ENCODE assay signal across 21 cellular contexts in the genomic region with DNA sequence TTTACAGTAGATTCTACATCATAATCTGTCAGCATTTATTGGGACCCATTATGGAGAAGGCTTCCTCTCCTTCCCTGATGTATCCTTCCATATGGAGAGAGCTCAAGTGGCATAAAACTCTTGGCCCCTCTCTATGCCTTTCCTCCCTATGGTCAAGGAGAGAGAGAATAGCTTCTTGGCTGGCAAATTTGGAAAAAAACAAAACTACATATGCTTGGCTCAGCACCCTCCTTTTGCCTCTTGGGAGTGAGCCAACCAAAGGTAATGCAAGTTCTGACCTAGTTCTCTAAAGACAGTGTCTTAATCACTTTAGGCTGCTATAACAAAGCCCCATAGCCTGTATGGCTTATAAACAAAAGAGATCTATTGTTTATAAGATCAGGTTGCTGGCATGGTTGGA. TPM values are rescaled to one million over a fixed set of nuclear protein-coding genes. Genes with fewer than 3 reads are reported as not detected.
"Had no signal": no experiment of that assay in that cellular context is flagged by ENCODE, and none has a peak within 500 bp of the region (broad histone marks: within the 10 kb centered on the region; RNA-seq: fewer than 3 reads in every experiment).

No MANE protein-coding gene starts in this region.

- DNase-seq: KBM-7, MV-4-11, NCI-H1048, NCI-H1105, NCI-H1417, NCI-H146, NCI-H1694 treated with DMSO at 0.1 percent for 48 hours, NCI-H1930, NCI-H2081, NCI-H2107, NCI-H2171 treated with DMSO at 0.1 percent for 48 hours, NCI-H345, NCI-H526 treated with DMSO at 0.1 percent for 48 hours, NCI-H774, Right ventricle myocardium superior, RPMI8226, SIG-M5 had no signal

- H3K9me3 ChIP-seq: SJSA1 had no signal

- H3K4me3 ChIP-seq: SJSA1 had no signal

- H3K4me1 ChIP-seq: SJSA1 had no signal

- H3K27ac ChIP-seq: SJSA1 had no signal

- H3K36me3 ChIP-seq: SJSA1 had no signal

RNA-seq across cellular contexts. Expression of a gene that starts 37.5 kb away (rescaled TPM):
- total RNA-seq: HT-29, MCF 10A, NCI-H460 had no signal
